In the genomic region with DNA sequence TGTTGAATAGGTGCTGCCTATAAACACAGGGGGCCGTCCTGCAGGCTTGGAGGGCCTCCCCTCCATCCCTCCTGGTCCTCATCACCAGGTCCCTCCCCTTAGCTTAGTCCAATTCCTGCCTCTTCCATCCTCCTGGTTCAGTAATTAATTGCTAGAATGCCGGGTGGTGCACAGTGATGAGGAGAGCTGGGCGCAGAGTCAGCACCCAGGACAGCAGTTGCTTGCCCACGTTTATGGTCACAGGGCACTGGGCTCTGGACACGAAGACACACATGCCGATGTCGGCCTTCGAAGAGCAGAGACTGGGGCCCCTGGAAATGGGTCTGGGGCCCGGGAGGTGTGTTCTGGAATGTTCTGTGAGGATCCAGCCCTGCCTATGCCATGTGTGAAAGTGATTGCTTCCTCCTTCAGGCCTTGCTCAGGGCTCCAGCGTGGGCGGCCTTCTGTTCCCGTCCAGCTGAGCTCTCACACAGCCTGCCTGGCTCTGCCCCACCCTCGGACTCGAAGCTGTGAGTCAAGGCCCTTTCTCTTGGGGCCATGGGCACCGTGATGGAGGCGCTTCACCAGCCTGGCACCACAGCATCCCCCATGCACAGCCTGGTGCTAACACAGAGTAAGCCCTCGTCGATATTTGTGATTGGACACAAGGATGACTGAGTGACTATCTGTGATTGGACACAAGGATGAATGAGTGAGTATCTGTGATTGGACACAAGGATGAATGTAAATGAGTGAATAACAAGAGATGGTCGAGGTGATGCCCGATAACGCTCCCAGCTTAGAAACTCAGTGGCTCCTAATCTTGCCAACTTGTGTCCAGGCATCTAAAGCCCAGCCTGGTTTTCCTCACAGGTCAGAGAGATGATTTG, we compare ENCODE assay signal across 20 cellular contexts.
DNase-seq lines count a peak whose midpoint lies in the region; ATAC-seq and TF ChIP-seq lines count a peak whose summit lies in the region.
"Had no signal": no experiment of that assay in that cellular context is flagged by ENCODE, and none has a peak within 500 bp of the region (broad histone marks: within the 10 kb centered on the region; RNA-seq: fewer than 3 reads in every experiment).

No MANE protein-coding gene starts in this region.

- H3K4me3 ChIP-seq in esophagus muscularis mucosa (no peak overlapping the region), osteoblast (ENCODE audit: insufficient read depth, low read length) (no peak overlapping the region), upper lobe of left lung (no peak overlapping the region)
- H3K4me3 ChIP-seq: BLaER1 had no signal

- H3K4me3 Mint-ChIP-seq in T-helper 17 cell = no peak overlapping the region
- H3K4me3 Mint-ChIP-seq: central memory CD8-positive, alpha-beta T cell; effector memory CD8-positive, alpha-beta T cell; naive thymus-derived CD4-positive, alpha-beta T cell had no signal

- H3K27me3 Mint-ChIP-seq in T-helper 17 cell = peaks cover 20% of the 10 kb centered on the region
- H3K27me3 Mint-ChIP-seq: central memory CD8-positive, alpha-beta T cell had no signal

- no peaks in the 10 kb centered on the region for H3K4me1 ChIP-seq in esophagus muscularis mucosa
- H3K4me1 ChIP-seq in osteoblast (ENCODE audit: insufficient read depth, low read length) = no peaks in the 10 kb centered on the region
- H3K4me1 ChIP-seq in upper lobe of left lung = no peaks in the 10 kb centered on the region
- H3K4me1 ChIP-seq: BLaER1 had no signal

- TF ChIP-seq EP300 in esophagus muscularis mucosa (IDR thresholded peaks at IDR 0.05) (no peak), upper lobe of left lung (IDR thresholded peaks at IDR 0.05) (no peak)

- H3K27me3 ChIP-seq in esophagus muscularis mucosa (peaks cover 0 to 49% (median 0%) of the 10 kb centered on the region in 4 donors), osteoblast (ENCODE audit: insufficient read depth, low read length) (no peaks in the 10 kb centered on the region), upper lobe of left lung (no peaks in the 10 kb centered on the region)

- H2AFZ ChIP-seq in osteoblast (ENCODE audit: low read length) = no peak overlapping the region

- no peaks in the 10 kb centered on the region for H3K36me3 Mint-ChIP-seq in T-helper 17 cell (ENCODE audit: low read depth)
- H3K36me3 Mint-ChIP-seq: naive thymus-derived CD4-positive, alpha-beta T cell had no signal

- no peak overlapping the region for H3K4me2 ChIP-seq in osteoblast (ENCODE audit: insufficient read depth, low read length)
- H3K4me2 ChIP-seq: BLaER1 had no signal

- no peak for ATAC-seq in upper lobe of left lung (ENCODE audit: low FRiP score in 2 of 2)
- ATAC-seq in T-helper 17 cell = no peak
- ATAC-seq: activated CD4-positive, CD25-positive, alpha-beta regulatory T cell treated with anti-CD3 and anti-CD28 coated beads, Interleukin-2, amount 50 U/mL, for 24 hours; effector memory CD8-positive, alpha-beta T cell; naive thymus-derived CD4-positive, alpha-beta T cell had no signal

- no peak overlapping the region for H3K27ac ChIP-seq in esophagus muscularis mucosa (replicated peaks in 1 of 4)
- no peak overlapping the region for H3K27ac ChIP-seq in osteoblast (ENCODE audit: low read depth, low read length)
- H3K27ac ChIP-seq in upper lobe of left lung = peak overlapping the region in 1 of 4 donors; percentile 11
- H3K27ac ChIP-seq: BLaER1, RWPE1 had no signal

- no peaks in the 10 kb centered on the region for H3K79me2 ChIP-seq in osteoblast (ENCODE audit: insufficient read depth, low read length)

- H4K20me1 ChIP-seq in osteoblast (ENCODE audit: insufficient read depth, low read length) = no peaks in the 10 kb centered on the region

- intact Hi-C loops in esophagus muscularis mucosa (cut with DNase I) = no loop called here

- WGBS in esophagus muscularis mucosa = 60% methylated on average over 16 of the region's 21 CpGs
- WGBS in upper lobe of left lung, 2 donors = 66 to 78% methylated on average over 13 to 19 of the region's 21 CpGs

- peak; percentile 40 for DNase-seq in activated CD8-positive, alpha-beta memory T cell treated with anti-CD3 and anti-CD28 coated beads for 24 hours
- DNase-seq in activated CD8-positive, alpha-beta memory T cell treated with anti-CD3 and anti-CD28 coated beads, Interleukin-2, amount 50 U/mL, for 4 hours = no peak
- peak; percentile 82 for DNase-seq in esophagus muscularis mucosa (ENCODE audit: extremely low spot score)
- peak; percentile 72 for DNase-seq in osteoblast (ENCODE audit: insufficient read length, low spot score, missing footprints)
- peak; percentile 12 to 50 for DNase-seq in upper lobe of left lung
- no peak for DNase-seq in T-helper 17 cell
- DNase-seq in HuH-7.5 (ENCODE audit: low spot score) = no peak
- no peak for DNase-seq in GDM1 (lab: John Stamatoyannopoulos, UW)
- DNase-seq: 8988T; Calu3; effector memory CD8-positive, alpha-beta T cell; glutamatergic neuron; NCI-H1417 treated with DMSO at 0.1 percent for 48 hours; NCI-H524 treated with DMSO at 0.1 percent for 48 hours had no signal

- TF ChIP-seq POLR2A in esophagus muscularis mucosa (IDR thresholded peaks at IDR 0.05; ENCODE audit: low read depth) (no peak), upper lobe of left lung (IDR thresholded peaks at IDR 0.05) (no peak)

- H3K36me3 ChIP-seq in esophagus muscularis mucosa (no peaks in the 10 kb centered on the region), osteoblast (ENCODE audit: insufficient read depth, low read length) (no peaks in the 10 kb centered on the region), upper lobe of left lung (no peaks in the 10 kb centered on the region)
- H3K36me3 ChIP-seq: BLaER1 had no signal

- no peak overlapping the region for H3K27ac Mint-ChIP-seq in T-helper 17 cell
- H3K27ac Mint-ChIP-seq: activated T-helper 2 cell treated with anti-CD3 and anti-CD28 coated beads, Interferon-gamma antibody, Interleukin-2, Interleukin-4, amounts not matched to agents 10 μg/mL and 5 μg/mL and 100 μg/mL, durations not matched to agents 14 hours and 24 hours and 36 hours; effector memory CD8-positive, alpha-beta T cell; naive thymus-derived CD4-positive, alpha-beta T cell had no signal

- H3K4me1 Mint-ChIP-seq in T-helper 17 cell = peaks cover 3% of the 10 kb centered on the region
- H3K4me1 Mint-ChIP-seq: central memory CD8-positive, alpha-beta T cell; naive thymus-derived CD4-positive, alpha-beta T cell had no signal

- H3K9me3 ChIP-seq in esophagus muscularis mucosa (no peaks in the 10 kb centered on the region), osteoblast (ENCODE audit: low read depth, low read length) (no peaks in the 10 kb centered on the region), upper lobe of left lung (no peaks in the 10 kb centered on the region), T-helper 17 cell (ENCODE audit: control insufficient read depth, low read length, poor library complexity, severe bottlenecking) (no peaks in the 10 kb centered on the region)
- H3K9me3 ChIP-seq: BLaER1 had no signal

- TF ChIP-seq CTCF in esophagus muscularis mucosa (IDR thresholded peaks at IDR 0.05) (no peak), osteoblast (IDR thresholded peaks at IDR 0.05; ENCODE audit: extremely low read depth, low read depth, low read length) (no peak), upper lobe of left lung (IDR thresholded peaks at IDR 0.05) (no peak)

Comparison
In these comparisons a context has a peak if more than half of its experiments do, and no peak if none do; other contexts are left out.
1. DNase-seq: peak in activated CD8-positive, alpha-beta memory T cell treated with anti-CD3 and anti-CD28 coated beads for 24 hours (single experiment), esophagus muscularis mucosa (single experiment), osteoblast (single experiment) and upper lobe of left lung (2 of 2); none in activated CD8-positive, alpha-beta memory T cell treated with anti-CD3 and anti-CD28 coated beads, Interleukin-2, amount 50 U/mL, for 4 hours (single experiment), T-helper 17 cell (0 of 3), HuH-7.5 (single experiment) and GDM1 (single experiment).